ENCODE assay signal across 1 cellular context in the genomic region with DNA sequence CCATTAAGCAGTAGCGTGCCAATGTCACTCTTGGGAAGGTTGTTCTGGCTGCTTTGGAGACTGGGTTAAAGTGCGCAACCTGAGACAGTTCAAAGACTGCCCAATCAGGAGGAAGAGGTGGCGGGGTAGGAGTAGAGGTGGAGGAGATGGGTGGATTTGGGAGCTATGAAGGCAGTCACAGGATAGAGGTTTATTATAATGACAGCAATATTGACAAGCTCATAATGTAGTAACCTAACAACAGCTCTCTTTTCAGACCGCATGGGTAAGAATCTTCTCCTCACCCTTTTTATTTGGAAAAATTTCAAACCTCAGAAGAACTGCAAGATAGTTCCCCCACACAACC.
A peak's percentile ranks its signal among the peaks of the same experiment; 100 is the strongest.
TF ChIP-seq lines count a peak whose summit lies in the region.

No MANE protein-coding gene starts in this region.

TF ChIP-seq in K562, 482 proteins besides CTCF, POLR2A, EP300 and RAD21 (continues in another document):
- TF ChIP-seq MBD2 (IDR thresholded peaks at IDR 0.05; ENCODE audit: borderline replicate concordance, low read depth) (no peak), ZNF561 (CRISPR knock-in tag; conservative IDR thresholded peaks at IDR 0.05) (no peak), SIX5 (IDR thresholded peaks at IDR 0.05; ENCODE audit: borderline replicate concordance in 1 of 2, insufficient read depth in 1 of 2, low read depth in 1 of 2, low read length in 2 of 2) (no peak), DPF2 (IDR thresholded peaks at IDR 0.05) (no peak), NFYB (IDR thresholded peaks at IDR 0.05; ENCODE audit: extremely low read depth, insufficient read length) (peak; percentile 59), NR2C2 (CRISPR knock-in tag; IDR thresholded peaks at IDR 0.05) (no peak), NR2C2 (tag; IDR thresholded peaks at IDR 0.05) (peak; percentile 44; the same call in 1 of the 2 replicates), TRIM24 (IDR thresholded peaks at IDR 0.05) (no peak), HDAC1 (IDR thresholded peaks at IDR 0.05) (no peak), MGA (IDR thresholded peaks at IDR 0.05) (no peak), ZNF175 (CRISPR knock-in tag; IDR thresholded peaks at IDR 0.05; ENCODE audit: low read depth) (no peak), ZNF3 (CRISPR knock-in tag; IDR thresholded peaks at IDR 0.05) (no peak), RBM22 (IDR thresholded peaks at IDR 0.05; ENCODE audit: low read depth, low read length, poor library complexity, severe bottlenecking) (no peak), FOS (IDR thresholded peaks at IDR 0.05; ENCODE audit: extremely low read depth, insufficient read length) (no peak), ELF2 (CRISPR knock-in tag; IDR thresholded peaks at IDR 0.05) (no peak), CBX1 (IDR thresholded peaks at IDR 0.05; ENCODE audit: low read depth) (no peak), TFAM (CRISPR knock-in tag; conservative IDR thresholded peaks at IDR 0.05) (no peak), MAZ (CRISPR knock-in tag; conservative IDR thresholded peaks at IDR 0.05 in 1 of 2, IDR thresholded peaks at IDR 0.05 in 1 of 2) (no peak), SMARCC2 (IDR thresholded peaks at IDR 0.05; ENCODE audit: low read depth) (no peak), FIP1L1 (IDR thresholded peaks at IDR 0.05; ENCODE audit: low read depth, low read length, poor library complexity, severe bottlenecking) (no peak), FOXK2 (conservative IDR thresholded peaks at IDR 0.05 in 1 of 2, IDR thresholded peaks at IDR 0.05 in 1 of 2; ENCODE audit: low read depth in 2 of 2) (no peak), NR2C1 (IDR thresholded peaks at IDR 0.05) (peak; percentile 71), NR2C1 (tag; IDR thresholded peaks at IDR 0.05) (0 out of 2 replicates have a peak, but pooled peaks have one; percentile 30)
- TF ChIP-seq, protein P1, sequence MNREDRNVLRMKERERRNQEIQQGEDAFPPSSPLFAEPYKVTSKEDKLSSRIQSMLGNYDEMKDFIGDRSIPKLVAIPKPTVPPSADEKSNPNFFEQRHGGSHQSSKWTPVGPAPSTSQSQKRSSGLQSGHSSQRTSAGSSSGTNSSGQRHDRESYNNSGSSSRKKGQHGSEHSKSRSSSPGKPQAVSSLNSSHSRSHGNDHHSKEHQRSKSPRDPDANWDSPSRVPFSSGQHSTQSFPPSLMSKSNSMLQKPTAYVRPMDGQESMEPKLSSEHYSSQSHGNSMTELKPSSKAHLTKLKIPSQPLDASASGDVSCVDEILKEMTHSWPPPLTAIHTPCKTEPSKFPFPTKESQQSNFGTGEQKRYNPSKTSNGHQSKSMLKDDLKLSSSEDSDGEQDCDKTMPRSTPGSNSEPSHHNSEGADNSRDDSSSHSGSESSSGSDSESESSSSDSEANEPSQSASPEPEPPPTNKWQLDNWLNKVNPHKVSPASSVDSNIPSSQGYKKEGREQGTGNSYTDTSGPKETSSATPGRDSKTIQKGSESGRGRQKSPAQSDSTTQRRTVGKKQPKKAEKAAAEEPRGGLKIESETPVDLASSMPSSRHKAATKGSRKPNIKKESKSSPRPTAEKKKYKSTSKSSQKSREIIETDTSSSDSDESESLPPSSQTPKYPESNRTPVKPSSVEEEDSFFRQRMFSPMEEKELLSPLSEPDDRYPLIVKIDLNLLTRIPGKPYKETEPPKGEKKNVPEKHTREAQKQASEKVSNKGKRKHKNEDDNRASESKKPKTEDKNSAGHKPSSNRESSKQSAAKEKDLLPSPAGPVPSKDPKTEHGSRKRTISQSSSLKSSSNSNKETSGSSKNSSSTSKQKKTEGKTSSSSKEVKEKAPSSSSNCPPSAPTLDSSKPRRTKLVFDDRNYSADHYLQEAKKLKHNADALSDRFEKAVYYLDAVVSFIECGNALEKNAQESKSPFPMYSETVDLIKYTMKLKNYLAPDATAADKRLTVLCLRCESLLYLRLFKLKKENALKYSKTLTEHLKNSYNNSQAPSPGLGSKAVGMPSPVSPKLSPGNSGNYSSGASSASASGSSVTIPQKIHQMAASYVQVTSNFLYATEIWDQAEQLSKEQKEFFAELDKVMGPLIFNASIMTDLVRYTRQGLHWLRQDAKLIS (CRISPR knock-in tag; IDR thresholded peaks at IDR 0.05) = no peak
- TF ChIP-seq, protein P2, sequence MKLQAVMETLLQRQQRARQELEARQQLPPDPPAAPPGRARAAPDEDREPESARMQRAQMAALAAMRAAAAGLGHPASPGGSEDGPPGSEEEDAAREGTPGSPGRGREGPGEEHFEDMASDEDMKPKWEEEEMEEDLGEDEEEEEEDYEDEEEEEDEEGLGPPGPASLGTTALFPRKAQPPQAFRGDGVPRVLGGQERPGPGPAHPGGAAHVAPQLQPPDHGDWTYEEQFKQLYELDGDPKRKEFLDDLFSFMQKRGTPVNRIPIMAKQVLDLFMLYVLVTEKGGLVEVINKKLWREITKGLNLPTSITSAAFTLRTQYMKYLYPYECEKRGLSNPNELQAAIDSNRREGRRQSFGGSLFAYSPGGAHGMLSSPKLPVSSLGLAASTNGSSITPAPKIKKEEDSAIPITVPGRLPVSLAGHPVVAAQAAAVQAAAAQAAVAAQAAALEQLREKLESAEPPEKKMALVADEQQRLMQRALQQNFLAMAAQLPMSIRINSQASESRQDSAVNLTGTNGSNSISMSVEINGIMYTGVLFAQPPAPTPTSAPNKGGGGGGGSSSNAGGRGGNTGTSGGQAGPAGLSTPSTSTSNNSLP (IDR thresholded peaks at IDR 0.05; ENCODE audit: borderline replicate concordance, low read depth, low read length) = no peak
- TF ChIP-seq, protein P3, sequence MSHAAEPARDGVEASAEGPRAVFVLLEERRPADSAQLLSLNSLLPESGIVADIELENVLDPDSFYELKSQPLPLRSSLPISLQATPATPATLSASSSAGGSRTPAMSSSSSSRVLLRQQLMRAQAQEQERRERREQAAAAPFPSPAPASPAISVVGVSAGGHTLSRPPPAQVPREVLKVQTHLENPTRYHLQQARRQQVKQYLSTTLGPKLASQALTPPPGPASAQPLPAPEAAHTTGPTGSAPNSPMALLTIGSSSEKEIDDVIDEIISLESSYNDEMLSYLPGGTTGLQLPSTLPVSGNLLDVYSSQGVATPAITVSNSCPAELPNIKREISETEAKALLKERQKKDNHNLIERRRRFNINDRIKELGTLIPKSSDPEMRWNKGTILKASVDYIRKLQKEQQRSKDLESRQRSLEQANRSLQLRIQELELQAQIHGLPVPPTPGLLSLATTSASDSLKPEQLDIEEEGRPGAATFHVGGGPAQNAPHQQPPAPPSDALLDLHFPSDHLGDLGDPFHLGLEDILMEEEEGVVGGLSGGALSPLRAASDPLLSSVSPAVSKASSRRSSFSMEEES (CRISPR knock-in tag; IDR thresholded peaks at IDR 0.05) = no peak
- TF ChIP-seq, protein P4, sequence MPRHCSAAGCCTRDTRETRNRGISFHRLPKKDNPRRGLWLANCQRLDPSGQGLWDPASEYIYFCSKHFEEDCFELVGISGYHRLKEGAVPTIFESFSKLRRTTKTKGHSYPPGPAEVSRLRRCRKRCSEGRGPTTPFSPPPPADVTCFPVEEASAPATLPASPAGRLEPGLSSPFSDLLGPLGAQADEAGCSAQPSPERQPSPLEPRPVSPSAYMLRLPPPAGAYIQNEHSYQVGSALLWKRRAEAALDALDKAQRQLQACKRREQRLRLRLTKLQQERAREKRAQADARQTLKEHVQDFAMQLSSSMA (CRISPR knock-in tag; IDR thresholded peaks at IDR 0.05) = no peak
- TF ChIP-seq, protein P5, sequence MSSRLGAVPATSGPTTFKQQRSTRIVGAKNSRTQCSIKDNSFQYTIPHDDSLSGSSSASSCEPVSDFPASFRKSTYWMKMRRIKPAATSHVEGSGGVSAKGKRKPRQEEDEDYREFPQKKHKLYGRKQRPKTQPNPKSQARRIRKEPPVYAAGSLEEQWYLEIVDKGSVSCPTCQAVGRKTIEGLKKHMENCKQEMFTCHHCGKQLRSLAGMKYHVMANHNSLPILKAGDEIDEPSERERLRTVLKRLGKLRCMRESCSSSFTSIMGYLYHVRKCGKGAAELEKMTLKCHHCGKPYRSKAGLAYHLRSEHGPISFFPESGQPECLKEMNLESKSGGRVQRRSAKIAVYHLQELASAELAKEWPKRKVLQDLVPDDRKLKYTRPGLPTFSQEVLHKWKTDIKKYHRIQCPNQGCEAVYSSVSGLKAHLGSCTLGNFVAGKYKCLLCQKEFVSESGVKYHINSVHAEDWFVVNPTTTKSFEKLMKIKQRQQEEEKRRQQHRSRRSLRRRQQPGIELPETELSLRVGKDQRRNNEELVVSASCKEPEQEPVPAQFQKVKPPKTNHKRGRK (tag; IDR thresholded peaks at IDR 0.05) = no peak
- TF ChIP-seq, protein P6, sequence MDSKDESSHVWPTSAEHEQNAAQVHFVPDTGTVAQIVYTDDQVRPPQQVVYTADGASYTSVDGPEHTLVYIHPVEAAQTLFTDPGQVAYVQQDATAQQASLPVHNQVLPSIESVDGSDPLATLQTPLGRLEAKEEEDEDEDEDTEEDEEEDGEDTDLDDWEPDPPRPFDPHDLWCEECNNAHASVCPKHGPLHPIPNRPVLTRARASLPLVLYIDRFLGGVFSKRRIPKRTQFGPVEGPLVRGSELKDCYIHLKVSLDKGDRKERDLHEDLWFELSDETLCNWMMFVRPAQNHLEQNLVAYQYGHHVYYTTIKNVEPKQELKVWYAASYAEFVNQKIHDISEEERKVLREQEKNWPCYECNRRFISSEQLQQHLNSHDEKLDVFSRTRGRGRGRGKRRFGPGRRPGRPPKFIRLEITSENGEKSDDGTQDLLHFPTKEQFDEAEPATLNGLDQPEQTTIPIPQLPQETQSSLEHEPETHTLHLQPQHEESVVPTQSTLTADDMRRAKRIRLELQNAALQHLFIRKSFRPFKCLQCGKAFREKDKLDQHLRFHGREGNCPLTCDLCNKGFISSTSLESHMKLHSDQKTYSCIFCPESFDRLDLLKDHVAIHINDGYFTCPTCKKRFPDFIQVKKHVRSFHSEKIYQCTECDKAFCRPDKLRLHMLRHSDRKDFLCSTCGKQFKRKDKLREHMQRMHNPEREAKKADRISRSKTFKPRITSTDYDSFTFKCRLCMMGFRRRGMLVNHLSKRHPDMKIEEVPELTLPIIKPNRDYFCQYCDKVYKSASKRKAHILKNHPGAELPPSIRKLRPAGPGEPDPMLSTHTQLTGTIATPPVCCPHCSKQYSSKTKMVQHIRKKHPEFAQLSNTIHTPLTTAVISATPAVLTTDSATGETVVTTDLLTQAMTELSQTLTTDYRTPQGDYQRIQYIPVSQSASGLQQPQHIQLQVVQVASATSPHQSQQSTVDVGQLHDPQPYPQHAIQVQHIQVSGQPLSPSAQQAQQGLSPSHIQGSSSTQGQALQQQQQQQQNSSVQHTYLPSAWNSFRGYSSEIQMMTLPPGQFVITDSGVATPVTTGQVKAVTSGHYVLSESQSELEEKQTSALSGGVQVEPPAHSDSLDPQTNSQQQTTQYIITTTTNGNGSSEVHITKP (IDR thresholded peaks at IDR 0.05; ENCODE audit: partially characterized antibody) = peak; percentile 36
